10 cellular contexts compared by ENCODE assay signal in genomic region chr22:20017622-20017958, GRCh38. TPM values are rescaled to one million over a fixed set of nuclear protein-coding genes. Genes with fewer than 3 reads are reported as not detected.
DNase-seq lines count a peak whose midpoint lies in the region; ATAC-seq, FAIRE-seq and TF ChIP-seq lines count a peak whose summit lies in the region.
"Had no signal": no experiment of that assay in that cellular context is flagged by ENCODE, and none has a peak within 500 bp of the region (broad histone marks: within the 10 kb centered on the region; RNA-seq: fewer than 3 reads in every experiment).

No MANE protein-coding gene starts in this region.

- peaks cover 7% of the 10 kb centered on the region for H3K36me3 Mint-ChIP-seq in MCF 10A (ENCODE audit: insufficient read depth, unreplicated experiment)
- H3K36me3 Mint-ChIP-seq in activated CD8-positive, alpha-beta T cell treated with anti-CD3 and anti-CD28 coated beads for 36 hours (ENCODE audit: low read depth) = no peaks in the 10 kb centered on the region
- H3K36me3 Mint-ChIP-seq in stimulated activated naive B cell treated with anti-CD40 and anti-IgM and Interleukin-4, amounts not matched to agents 10 μg/mL and 1 μg/mL and 100 μg/mL, for 72 hours = peaks cover 0 to 4% of the 10 kb centered on the region in 2 donors

- no peaks in the 10 kb centered on the region for H3K9me3 Mint-ChIP-seq in MCF 10A (ENCODE audit: unreplicated experiment)
- H3K9me3 Mint-ChIP-seq in activated CD8-positive, alpha-beta T cell treated with anti-CD3 and anti-CD28 coated beads for 36 hours = no peaks in the 10 kb centered on the region
- H3K9me3 Mint-ChIP-seq in stimulated activated naive B cell treated with anti-CD40 and anti-IgM and Interleukin-4, amounts not matched to agents 10 μg/mL and 1 μg/mL and 100 μg/mL, for 72 hours = no peaks in the 10 kb centered on the region

- H3K27ac Mint-ChIP-seq in MCF 10A (ENCODE audit: low read depth, unreplicated experiment) = no peak overlapping the region
- no peak overlapping the region for H3K27ac Mint-ChIP-seq in activated CD8-positive, alpha-beta T cell treated with anti-CD3 and anti-CD28 coated beads for 36 hours
- no peak overlapping the region for H3K27ac Mint-ChIP-seq in stimulated activated naive B cell treated with anti-CD40 and anti-IgM and Interleukin-4, amounts not matched to agents 10 μg/mL and 1 μg/mL and 100 μg/mL, for 72 hours

- H3K4me3 Mint-ChIP-seq in MCF 10A (ENCODE audit: unreplicated experiment) = peak overlapping the region; percentile 80
- H3K4me3 Mint-ChIP-seq in activated CD8-positive, alpha-beta T cell treated with anti-CD3 and anti-CD28 coated beads for 36 hours = peak overlapping the region; percentile 76
- peak overlapping the region; percentile 86 to 87 for H3K4me3 Mint-ChIP-seq in stimulated activated naive B cell treated with anti-CD40 and anti-IgM and Interleukin-4, amounts not matched to agents 10 μg/mL and 1 μg/mL and 100 μg/mL, for 72 hours

- H3K4me1 Mint-ChIP-seq in MCF 10A (ENCODE audit: insufficient read depth, unreplicated experiment) = peaks cover 15% of the 10 kb centered on the region
- peaks cover 18% of the 10 kb centered on the region for H3K4me1 Mint-ChIP-seq in activated CD8-positive, alpha-beta T cell treated with anti-CD3 and anti-CD28 coated beads for 36 hours (ENCODE audit: low read depth)
- peaks cover 25 to 32% of the 10 kb centered on the region in 2 donors for H3K4me1 Mint-ChIP-seq in stimulated activated naive B cell treated with anti-CD40 and anti-IgM and Interleukin-4, amounts not matched to agents 10 μg/mL and 1 μg/mL and 100 μg/mL, for 72 hours

- H3K9me3 ChIP-seq in mammary epithelial cell (replicated peaks; ENCODE audit: insufficient read depth, low read length) (no peaks in the 10 kb centered on the region), kidney (ENCODE audit: control insufficient read depth in 1 of 2, low read length in 2 of 2) (no peaks in the 10 kb centered on the region), MG63 (no peaks in the 10 kb centered on the region), tibial artery (no peaks in the 10 kb centered on the region)

- H2AFZ ChIP-seq in mammary epithelial cell (ENCODE audit: low read depth, low read length) = no peak overlapping the region

- POLR2A ChIA-PET in MCF 10A (lab: Yijun Ruan, JAX) = no interaction called here
- POLR2A ChIA-PET in activated CD8-positive, alpha-beta T cell treated with anti-CD3 and anti-CD28 coated beads for 36 hours (lab: Charles Lee) = no interaction called here

- FAIRE-seq in kidney (lab: Jason Lieb, UNC) = no peak

- H3K9ac ChIP-seq in mammary epithelial cell (ENCODE audit: insufficient read depth, low read length) = no peak overlapping the region
- peak overlapping the region in 1 of 2 donors; percentile 58 for H3K9ac ChIP-seq in kidney (ENCODE audit: low read length in 2 of 2)

- in situ Hi-C loops in mammary epithelial cell (cut with MboI; ENCODE audit: low sequenced_read_pairs in 2 of 2) = no loop called here

- H3K27me3 Mint-ChIP-seq in MCF 10A (ENCODE audit: insufficient read depth, unreplicated experiment) = no peaks in the 10 kb centered on the region
- peaks cover 20% of the 10 kb centered on the region for H3K27me3 Mint-ChIP-seq in activated CD8-positive, alpha-beta T cell treated with anti-CD3 and anti-CD28 coated beads for 36 hours
- peaks cover 18 to 19% of the 10 kb centered on the region in 2 donors for H3K27me3 Mint-ChIP-seq in stimulated activated naive B cell treated with anti-CD40 and anti-IgM and Interleukin-4, amounts not matched to agents 10 μg/mL and 1 μg/mL and 100 μg/mL, for 72 hours

- H3K36me3 ChIP-seq in mammary epithelial cell (ENCODE audit: insufficient read depth, low read length) (no peaks in the 10 kb centered on the region), kidney (ENCODE audit: control insufficient read depth in 1 of 2, insufficient read depth in 2 of 2, low read length in 2 of 2) (no peaks in the 10 kb centered on the region), MG63 (no peaks in the 10 kb centered on the region), tibial artery (no peaks in the 10 kb centered on the region)

- H3K4me2 ChIP-seq in mammary epithelial cell (ENCODE audit: insufficient read depth, low read depth, low read length) = no peak overlapping the region

- H3K27me3 ChIP-seq in mammary epithelial cell (ENCODE audit: insufficient read depth, low read length) (no peaks in the 10 kb centered on the region), MG63 (peaks cover 7% of the 10 kb centered on the region), tibial artery (no peaks in the 10 kb centered on the region)

- TF ChIP-seq CTCF in MCF 10A (IDR thresholded peaks at IDR 0.05; ENCODE audit: unreplicated experiment) (no peak), mammary epithelial cell (conservative IDR thresholded peaks at IDR 0.05 in 1 of 2, IDR thresholded peaks at IDR 0.05 in 1 of 2; ENCODE audit: extremely low read depth in 1 of 2, insufficient read depth in 1 of 2, low read depth in 1 of 2, low read length in 2 of 2) (no peak), kidney (IDR thresholded peaks at IDR 0.05; ENCODE audit: borderline replicate concordance, extremely low read depth, insufficient read depth) (no peak), tibial artery (IDR thresholded peaks at IDR 0.05) (no peak)
- no peak for TF ChIP-seq CTCF in activated CD8-positive, alpha-beta T cell treated with anti-CD3 and anti-CD28 coated beads for 36 hours (IDR thresholded peaks at IDR 0.05)

- DNase-seq in MCF 10A (ENCODE audit: unreplicated experiment) = no peak
- no peak for DNase-seq in mammary epithelial cell
- DNase-seq in activated CD8-positive, alpha-beta T cell treated with anti-CD3 and anti-CD28 coated beads for 36 hours = no peak
- peak; percentile 59 for DNase-seq in kidney
- no peak for DNase-seq in stimulated activated naive B cell treated with anti-CD40 and anti-IgM and Interleukin-4, amounts not matched to agents 10 μg/mL and 1 μg/mL and 100 μg/mL, for 72 hours
- DNase-seq in MG63 = no peak
- DNase-seq in tibial artery = no peak
- DNase-seq in NCI-H146 treated with DMSO at 0.1 percent for 48 hours (lab: John Stamatoyannopoulos, UW; ENCODE audit: unreplicated experiment) = no peak
- DNase-seq: activated naive CD4-positive, alpha-beta T cell treated with Interleukin-2 at 50 U/mL for 16 hours; NCI-H774 had no signal

- WGBS in mammary epithelial cell (ENCODE audit: low coverage, missing lambda C conversion rate) = 64% methylated on average over 9 of the region's 9 CpGs

- dilution Hi-C loops in mammary epithelial cell (cut with HindIII; ENCODE audit: low sequenced_read_pairs) = no loop called here

- H3K4me1 ChIP-seq in mammary epithelial cell (ENCODE audit: insufficient read depth, low read length) (peaks cover 31% of the 10 kb centered on the region), kidney (ENCODE audit: control insufficient read depth in 1 of 2, insufficient read depth in 1 of 2, low read depth in 1 of 2, low read length in 2 of 2) (peaks cover 14 to 37% of the 10 kb centered on the region in 2 donors), tibial artery (peaks cover 5 to 60% (median 43%) of the 10 kb centered on the region in 4 donors)

- CTCF ChIA-PET in MCF 10A (lab: Yijun Ruan, JAX) = no interaction called here
- CTCF ChIA-PET in mammary epithelial cell (lab: Charles Lee; ENCODE audit: low non-redundant PET) = no interaction called here
- CTCF ChIA-PET in activated CD8-positive, alpha-beta T cell treated with anti-CD3 and anti-CD28 coated beads for 36 hours (lab: Charles Lee) = interaction anchor here (1.4 to 1.7 kb wide), 2 partner anchors 10 to 70 kb away, joined by 3 to 4 read pairs; no protein-coding TSS in a partner anchor

- no peaks in the 10 kb centered on the region for H4K20me1 ChIP-seq in mammary epithelial cell (ENCODE audit: insufficient read depth, low read length)

- no TSS peak for BruUV-seq in MCF 10A (replicated peaks; lab: Mats Ljungman, UMichigan)
- no TSS peak for BruUV-seq in mammary epithelial cell (replicated peaks; lab: Mats Ljungman, UMichigan)

- peaks cover 16% of the 10 kb centered on the region for H3K79me2 ChIP-seq in mammary epithelial cell (ENCODE audit: insufficient read depth, low read length)

- H3K4me3 ChIP-seq in mammary epithelial cell (replicated peaks in 1 of 3; ENCODE audit: insufficient read depth in 1 of 3, low read depth in 2 of 3, low read length in 3 of 3) (no peak overlapping the region), kidney (ENCODE audit: low read length in 2 of 2) (peak overlapping the region; percentile 60 to 78), MG63 (no peak overlapping the region), tibial artery (peak overlapping the region in 1 of 2 donors; percentile 77)

- no peak for ATAC-seq in activated CD8-positive, alpha-beta T cell treated with anti-CD3 and anti-CD28 coated beads for 36 hours
- ATAC-seq in stimulated activated naive B cell treated with anti-CD40 and anti-IgM and Interleukin-4, amounts not matched to agents 10 μg/mL and 1 μg/mL and 100 μg/mL, for 72 hours (replicated peaks) = no peak

- intact Hi-C loops in MCF 10A (cut with micrococcal nuclease) = no loop called here
- intact Hi-C loops in mammary epithelial cell (cut with micrococcal nuclease) = no loop called here
- intact Hi-C loops in activated CD8-positive, alpha-beta T cell treated with anti-CD3 and anti-CD28 coated beads for 36 hours (cut with micrococcal nuclease) = no loop called here
- intact Hi-C loops in kidney (cut with DNase I) = no loop called here
- intact Hi-C loops in tibial artery (cut with DNase I; ENCODE audit: low total_unique reads) = no loop called here

- H3K27ac ChIP-seq in mammary epithelial cell (ENCODE audit: insufficient read depth, low read depth, low read length) = no peak overlapping the region
- no peak overlapping the region for H3K27ac ChIP-seq in kidney (ENCODE audit: low read depth in 2 of 2, low read length in 2 of 2)
- no peak overlapping the region for H3K27ac ChIP-seq in tibial artery

RNA-seq across cellular contexts. Expression of gene ARVCF, which starts 1.0 kb away (rescaled TPM):
- total RNA-seq in MCF 10A (2022) (7.5 and 11.8 TPM in 2 replicates), mammary epithelial cell (10 to 100 TPM; 16.4 to 34.3 TPM), kidney (21.9 TPM)
- polyA plus RNA-seq in mammary epithelial cell (6.0 TPM), kidney (ENCODE audit: insufficient read depth, low read depth, low replicate concordance) (16.0 TPM)
- 2.3 TPM for polyA minus RNA-seq in mammary epithelial cell
- total RNA-seq in activated CD8-positive, alpha-beta T cell treated with anti-CD3 and anti-CD28 coated beads for 36 hours = 1 to 10 TPM; 1.2 to 1.9 TPM
- 2.2 and 3.8 TPM in 2 replicates for total RNA-seq in MG63 (2014; rRNA removed; shearing (Covaris generic); ENCODE audit: low replicate concordance)

RNA-seq across cellular contexts. Expression of gene TANGO2, which starts 3.3 kb away (rescaled TPM):
- 13.9 and 16.0 TPM in 2 replicates for total RNA-seq in MCF 10A (2022)
- total RNA-seq in mammary epithelial cell = 10 to 100 TPM; 22.5 to 45.7 TPM
- polyA plus RNA-seq in mammary epithelial cell = 39.1 TPM
- 47.0 TPM for polyA minus RNA-seq in mammary epithelial cell
- 10 to 100 TPM; 15.7 to 18.3 TPM for total RNA-seq in activated CD8-positive, alpha-beta T cell treated with anti-CD3 and anti-CD28 coated beads for 36 hours
- 27.7 TPM for total RNA-seq in kidney
- 37.3 TPM for polyA plus RNA-seq in kidney (ENCODE audit: insufficient read depth, low read depth, low replicate concordance)
- total RNA-seq in MG63 (2014; rRNA removed; shearing (Covaris generic); ENCODE audit: low replicate concordance) = 21.0 and 54.2 TPM in 2 replicates

Comparison
In these comparisons a context has a peak if more than half of its experiments do, and no peak if none do; other contexts are left out.
1. H3K4me3 ChIP-seq: peak in kidney (2 of 2); none in mammary epithelial cell (0 of 3) and MG63 (single experiment).
2. Peak in every context shown above with its lines, with median percentiles within 50 percentile points of each other: H3K4me3 Mint-ChIP-seq.